18 cellular contexts compared by ENCODE assay signal in the genomic region with DNA sequence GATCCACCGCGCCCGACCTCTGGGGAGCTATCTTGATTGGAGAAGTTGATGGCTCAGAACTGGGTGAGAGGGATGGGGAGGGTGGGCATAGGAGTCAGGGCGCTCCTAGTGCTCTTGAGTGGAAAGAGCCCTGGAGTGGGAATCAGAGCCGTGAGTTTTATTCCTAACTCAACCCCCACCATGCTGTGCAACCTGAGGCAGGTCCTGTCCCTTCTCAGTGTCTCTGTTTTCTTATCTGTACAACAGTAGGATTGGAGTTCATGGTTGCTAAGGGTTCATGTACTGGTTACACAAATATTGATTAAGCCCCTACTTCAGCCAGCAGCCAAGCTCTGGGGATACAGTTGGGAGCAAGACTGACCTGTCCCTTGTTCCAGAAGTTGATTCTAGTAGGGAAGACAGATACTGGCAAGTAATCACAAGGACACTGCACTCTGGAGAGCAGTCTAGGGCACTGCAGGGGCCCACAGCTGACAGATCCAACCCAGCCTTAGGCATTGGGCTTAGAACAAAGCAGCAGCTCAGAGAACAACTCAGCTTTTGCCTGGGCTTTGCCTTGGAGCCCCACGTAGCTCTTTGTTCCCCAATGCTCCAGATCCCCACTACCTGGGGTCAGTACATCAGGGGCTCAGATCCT. TPM values are rescaled to one million over a fixed set of nuclear protein-coding genes. Genes with fewer than 3 reads are reported as not detected.
A peak's percentile ranks its signal among the peaks of the same experiment; 100 is the strongest.
DNase-seq lines count a peak whose midpoint lies in the region; ATAC-seq and TF ChIP-seq lines count a peak whose summit lies in the region.
"Had no signal": no experiment of that assay in that cellular context is flagged by ENCODE, and none has a peak within 500 bp of the region (broad histone marks: within the 10 kb centered on the region; RNA-seq: fewer than 3 reads in every experiment).

No MANE protein-coding gene starts in this region.

- intact Hi-C loops in left colon (cut with DNase I, micrococcal nuclease): no loop called here

- no CpG with 5 or more reads among the region's 6 CpGs for WGBS in H9 (ENCODE audit: extremely low coverage, insufficient read length, low lambda C conversion rate)
- WGBS in neuronal stem cell (ENCODE audit: extremely low coverage in 2 of 2, insufficient read length in 2 of 2, insufficient replicate concordance in 1 of 2), 2 donors: no CpG with 5 or more reads among the region's 6 CpGs

- H3K18ac ChIP-seq in H9 (ENCODE audit: insufficient read length, low read depth, low read length) (no peak overlapping the region), neuronal stem cell (ENCODE audit: low read length) (no peak overlapping the region)

- H3K9me3 Mint-ChIP-seq in H9: no peaks in the 10 kb centered on the region; a peak in 1 of 5 replicates
- no peaks in the 10 kb centered on the region for H3K9me3 Mint-ChIP-seq in WTC11
- no peaks in the 10 kb centered on the region for H3K9me3 Mint-ChIP-seq in stimulated activated naive B cell treated with anti-CD40 and anti-IgM and Interleukin-4, amounts not matched to agents 10 μg/mL and 1 μg/mL and 100 μg/mL, for 72 hours

- H3K4me1 ChIP-seq in H9 (ENCODE audit: insufficient read depth, low read length) (peaks cover 3% of the 10 kb centered on the region; the same call in 1 of the 2 replicates), neuronal stem cell (ENCODE audit: control insufficient read depth in 2 of 2, insufficient read depth in 1 of 2, low read depth in 1 of 2, low read length in 2 of 2) (no peaks in the 10 kb centered on the region)
- H3K4me1 ChIP-seq: HAP-1 had no signal

- no peaks in the 10 kb centered on the region for H3K79me2 ChIP-seq in H9 (ENCODE audit: insufficient read depth, low read length)

- H2BK12ac ChIP-seq in H9 (ENCODE audit: insufficient read length, low read depth, low read length) (no peak overlapping the region), neuronal stem cell (ENCODE audit: low read length) (no peak overlapping the region)

- H3K4me2 ChIP-seq in H9 (ENCODE audit: insufficient read depth, insufficient read length, low read length) (no peak overlapping the region), neuronal stem cell (ENCODE audit: insufficient read depth, low read length, poor library complexity, severe bottlenecking) (no peak overlapping the region)
- H3K4me2 ChIP-seq: PC-9 had no signal

- H2AK5ac ChIP-seq in H9 (ENCODE audit: insufficient read length, low read length) (no peak overlapping the region), neuronal stem cell (ENCODE audit: low read depth, low read length) (no peak overlapping the region)

- no peak overlapping the region for H2BK20ac ChIP-seq in H9 (ENCODE audit: low read depth, low read length, poor library complexity, severe bottlenecking)

- H2BK120ac ChIP-seq in H9 (ENCODE audit: low read depth, low read length, poor library complexity, severe bottlenecking) (no peak overlapping the region), neuronal stem cell (ENCODE audit: low read depth, low read length) (no peak overlapping the region)

- H3K36me3 Mint-ChIP-seq in H9 (ENCODE audit: insufficient read depth in 1 of 3, low read depth in 3 of 3) (no peaks in the 10 kb centered on the region), WTC11 (no peaks in the 10 kb centered on the region)
- no peaks in the 10 kb centered on the region for H3K36me3 Mint-ChIP-seq in stimulated activated naive B cell treated with anti-CD40 and anti-IgM and Interleukin-4, amounts not matched to agents 10 μg/mL and 1 μg/mL and 100 μg/mL, for 72 hours

- H3K36me3 ChIP-seq in neuronal stem cell (replicated peaks in 1 of 2; ENCODE audit: control insufficient read depth in 2 of 2, insufficient read depth in 2 of 2, low read length in 2 of 2): no peaks in the 10 kb centered on the region
- H3K36me3 ChIP-seq: HAP-1 had no signal

- H2BK15ac ChIP-seq in H9 (ENCODE audit: low read depth, low read length) (no peak overlapping the region), neuronal stem cell (ENCODE audit: low read length) (no peak overlapping the region)

- H2AFZ ChIP-seq in H9 (ENCODE audit: low read length) (no peak overlapping the region), neuronal stem cell (ENCODE audit: low read length) (peak overlapping the region; percentile 58)
- H2AFZ ChIP-seq: PC-9 had no signal

- POLR2A ChIA-PET in WTC11 (lab: Charles Lee): no interaction called here

- no peak; the same call in 2 of the 3 replicates for TF ChIP-seq CTCF in H9 (conservative IDR thresholded peaks at IDR 0.05)
- no peak for TF ChIP-seq CTCF in WTC11 (IDR thresholded peaks at IDR 0.05)

- H4K20me1 ChIP-seq in H9 (ENCODE audit: control insufficient read depth, insufficient read depth, insufficient read length): no peaks in the 10 kb centered on the region

- no peak overlapping the region; a peak in 1 of 7 replicates for H3K27ac Mint-ChIP-seq in H9
- H3K27ac Mint-ChIP-seq in WTC11: no peak overlapping the region
- H3K27ac Mint-ChIP-seq in stimulated activated naive B cell treated with anti-CD40 and anti-IgM and Interleukin-4, amounts not matched to agents 10 μg/mL and 1 μg/mL and 100 μg/mL, for 72 hours: no peak overlapping the region

- H4K8ac ChIP-seq in H9 (replicated peaks; ENCODE audit: insufficient read length, low read depth, low read length): no peak overlapping the region
- H4K8ac ChIP-seq in neuronal stem cell (ENCODE audit: low read depth, low read length): no peak overlapping the region

- CTCF ChIA-PET in WTC11 (lab: Charles Lee): interaction anchor here (0.6 to 3.8 kb wide), 15 partner anchors 11 to 209 kb away, joined by 3 to 27 read pairs (median 4); partner anchors contain the start of gene SYT7

- H3K23ac ChIP-seq in H9 (ENCODE audit: insufficient read length, low read depth, low read length) (no peak overlapping the region), neuronal stem cell (ENCODE audit: low read depth, low read length, poor library complexity) (no peak overlapping the region)

- peaks cover 9 to 23% of the 10 kb centered on the region in 2 experiments for H3K4me1 Mint-ChIP-seq in H9
- H3K4me1 Mint-ChIP-seq in WTC11: peaks cover 11% of the 10 kb centered on the region
- H3K4me1 Mint-ChIP-seq in stimulated activated naive B cell treated with anti-CD40 and anti-IgM and Interleukin-4, amounts not matched to agents 10 μg/mL and 1 μg/mL and 100 μg/mL, for 72 hours: no peaks in the 10 kb centered on the region

- H3K4me3 Mint-ChIP-seq in H9: no peak overlapping the region
- H3K4me3 Mint-ChIP-seq in WTC11: no peak overlapping the region
- no peak overlapping the region for H3K4me3 Mint-ChIP-seq in stimulated activated naive B cell treated with anti-CD40 and anti-IgM and Interleukin-4, amounts not matched to agents 10 μg/mL and 1 μg/mL and 100 μg/mL, for 72 hours

- no peaks in the 10 kb centered on the region for H3K9me3 ChIP-seq in H9 (ENCODE audit: control insufficient read depth, low read depth, low read length)
- no peaks in the 10 kb centered on the region for H3K9me3 ChIP-seq in neuronal stem cell (replicated peaks in 1 of 2; ENCODE audit: control insufficient read depth in 2 of 2, insufficient read depth in 1 of 2, low read depth in 1 of 2, low read length in 2 of 2)
- H3K9me3 ChIP-seq: HAP-1 had no signal

- no peak overlapping the region for H3K56ac ChIP-seq in H9 (ENCODE audit: insufficient read length, low read depth, low read length)

- H3K27ac ChIP-seq in H9 (ENCODE audit: insufficient read length, low read depth, low read length) (no peak overlapping the region), neuronal stem cell (replicated peaks; ENCODE audit: low read length) (no peak overlapping the region)
- H3K27ac ChIP-seq: C4-2B, PC-9 had no signal

- no peaks in the 10 kb centered on the region for H3K27me3 ChIP-seq in H9 (ENCODE audit: insufficient read depth, low read length)
- H3K27me3 ChIP-seq in neuronal stem cell (ENCODE audit: control insufficient read depth in 3 of 3, insufficient read depth in 3 of 3, low read depth in 1 of 3, low read length in 3 of 3): peaks cover 0 to 4% (median 0%) of the 10 kb centered on the region in 3 experiments

- H3K4me3 ChIP-seq in neuronal stem cell (ENCODE audit: low read length in 2 of 2): no peak overlapping the region
- H3K4me3 ChIP-seq: HAP-1, PC-9 had no signal

- H3K79me1 ChIP-seq in H9 (ENCODE audit: insufficient read depth, low read depth, low read length, poor library complexity, severe bottlenecking) (no peaks in the 10 kb centered on the region), neuronal stem cell (ENCODE audit: low read depth, low read length) (no peaks in the 10 kb centered on the region)

- peak; percentile 68 for DNase-seq in ELF-1 (ENCODE audit: low read depth, low spot score)
- DNase-seq in H9: peak; percentile 27
- no peak for DNase-seq in WTC11 (ENCODE audit: low spot score)
- no peak for DNase-seq in neuronal stem cell (ENCODE audit: low spot score)
- DNase-seq in left colon: no peak
- no peak for DNase-seq in stimulated activated naive B cell treated with anti-CD40 and anti-IgM and Interleukin-4, amounts not matched to agents 10 μg/mL and 1 μg/mL and 100 μg/mL, for 72 hours
- DNase-seq: DMS 273 treated with DMSO at 0.1 percent for 48 hours, GDM1, MM.1S, NCI-H1092, NCI-H1436 treated with DMSO at 0.1 percent for 48 hours, NCI-H2029, NCI-H345, NCI-H524 treated with DMSO at 0.1 percent for 48 hours had no signal

- H3K9ac ChIP-seq in H9 (ENCODE audit: extremely low read depth, insufficient read length, low read length): no peak overlapping the region
- no peak overlapping the region for H3K9ac ChIP-seq in neuronal stem cell (ENCODE audit: low read depth, low read length, poor library complexity)

- peaks cover 16% of the 10 kb centered on the region for H3K27me3 Mint-ChIP-seq in H9 (ENCODE audit: low read depth)
- H3K27me3 Mint-ChIP-seq in WTC11 (ENCODE audit: low read depth): no peaks in the 10 kb centered on the region; the same call in 1 of the 2 replicates
- H3K27me3 Mint-ChIP-seq in stimulated activated naive B cell treated with anti-CD40 and anti-IgM and Interleukin-4, amounts not matched to agents 10 μg/mL and 1 μg/mL and 100 μg/mL, for 72 hours: peaks cover 11 to 41% of the 10 kb centered on the region in 2 donors

- H4K91ac ChIP-seq in H9 (ENCODE audit: insufficient read length, low read depth, low read length) (no peak overlapping the region), neuronal stem cell (ENCODE audit: low read depth, low read length, poor library complexity) (no peak overlapping the region)

- H2BK5ac ChIP-seq in H9 (ENCODE audit: insufficient read length, low read length) (no peak overlapping the region), neuronal stem cell (ENCODE audit: low read length) (no peak overlapping the region)

- no peaks in the 10 kb centered on the region for H3K23me2 ChIP-seq in H9 (ENCODE audit: insufficient read length, low read depth, low read length, poor library complexity, severe bottlenecking)

- H3T11ph ChIP-seq in H9 (ENCODE audit: low read length): no peak overlapping the region

- H3K14ac ChIP-seq in H9 (ENCODE audit: insufficient read depth, low read length) (no peak overlapping the region), neuronal stem cell (ENCODE audit: low read length) (no peak overlapping the region)

- H3K4ac ChIP-seq in H9 (ENCODE audit: low read depth, low read length): no peak overlapping the region
- no peak overlapping the region for H3K4ac ChIP-seq in neuronal stem cell (ENCODE audit: low read length)

- H4K5ac ChIP-seq in H9 (ENCODE audit: insufficient read length, low read depth, low read length): no peak overlapping the region

- ATAC-seq in WTC11 (peak; percentile 49), GM18873 (IDR thresholded peaks at IDR 0.05; ENCODE audit: low FRiP score, unreplicated experiment) (no peak), left colon (no peak)
- no peak for ATAC-seq in stimulated activated naive B cell treated with anti-CD40 and anti-IgM and Interleukin-4, amounts not matched to agents 10 μg/mL and 1 μg/mL and 100 μg/mL, for 72 hours (replicated peaks)

RNA-seq across cellular contexts. Expression of gene DAGLA, which starts 12.4 kb away (rescaled TPM):
- 4.3 and 4.5 TPM in 2 replicates for total RNA-seq in H9 (2021)
- total RNA-seq in WTC11 (2021): 3.1 to 3.4 TPM (median 3.4 TPM) in 3 replicates
- polyA plus RNA-seq in neuronal stem cell (2013, experiment 1 of 2): 3.7 TPM
- 3.5 TPM for polyA plus RNA-seq in neuronal stem cell (2013, experiment 2 of 2)
- 10 to 100 TPM; 10.7 to 12.2 TPM for total RNA-seq in left colon

Comparison
In these comparisons a context has a peak if more than half of its experiments do, and no peak if none do; other contexts are left out.
1. DNase-seq: peak in ELF-1 (single experiment) and H9 (single experiment); none in WTC11 (single experiment), neuronal stem cell (single experiment), left colon (0 of 2) and stimulated activated naive B cell treated with anti-CD40 and anti-IgM and Interleukin-4, amounts not matched to agents 10 μg/mL and 1 μg/mL and 100 μg/mL, for 72 hours (single experiment).